9 cellular contexts compared by ENCODE assay signal in the genomic region with DNA sequence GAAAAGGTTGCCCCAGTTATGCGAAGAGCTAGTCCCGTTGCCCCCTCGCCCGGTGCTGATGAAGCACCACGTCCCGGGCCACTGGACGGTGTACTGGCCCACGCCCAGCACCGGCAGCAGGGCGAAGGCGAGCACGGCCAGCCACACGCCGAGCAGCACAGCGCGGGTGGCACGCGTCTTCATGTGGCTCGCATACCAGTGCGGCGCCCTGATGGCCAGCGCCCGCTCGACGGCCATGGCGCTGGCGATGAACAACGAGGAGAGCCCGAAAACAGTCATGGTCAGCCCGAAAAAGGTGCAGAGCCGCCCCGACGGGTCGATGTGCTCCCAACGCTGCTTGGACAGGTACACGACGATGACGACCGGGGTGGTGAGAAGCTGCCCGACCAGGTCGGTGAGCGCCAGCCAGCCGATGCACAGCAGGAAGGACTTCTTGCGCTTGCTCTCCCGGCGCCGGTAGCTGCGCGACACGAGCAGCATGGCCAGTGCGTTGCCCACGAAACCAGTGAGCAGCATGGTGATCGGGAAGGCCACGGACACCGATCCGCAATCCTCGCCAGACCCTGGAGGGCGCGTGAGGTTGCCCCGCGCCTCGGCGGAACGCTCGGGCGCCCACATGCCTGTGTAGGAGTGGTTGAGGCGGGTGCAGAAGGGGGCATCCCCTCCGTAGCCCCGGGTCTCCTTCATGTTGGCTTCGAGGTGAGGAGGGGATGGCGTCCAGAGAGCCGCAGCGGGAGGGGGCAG. TPM values are rescaled to one million over a fixed set of nuclear protein-coding genes. Genes with fewer than 3 reads are reported as not detected.
DNase-seq lines count a peak whose midpoint lies in the region; ATAC-seq and TF ChIP-seq lines count a peak whose summit lies in the region.
"Had no signal": no experiment of that assay in that cellular context is flagged by ENCODE, and none has a peak within 500 bp of the region (broad histone marks: within the 10 kb centered on the region; RNA-seq: fewer than 3 reads in every experiment).

No MANE protein-coding gene starts in this region.

- peaks cover 58% of the 10 kb centered on the region for H3K27me3 Mint-ChIP-seq in stimulated activated naive CD8-positive, alpha-beta T cell treated with anti-CD3 and anti-CD28 coated beads, Interleukin-15, amount 100 ng/mL, for 72 hours

- no peaks in the 10 kb centered on the region for H3K36me3 ChIP-seq in breast epithelium

- peaks cover 13% of the 10 kb centered on the region for H3K4me1 Mint-ChIP-seq in stimulated activated naive CD8-positive, alpha-beta T cell treated with anti-CD3 and anti-CD28 coated beads, Interleukin-15, amount 100 ng/mL, for 72 hours

- no peak for TF ChIP-seq POLR2A in breast epithelium (IDR thresholded peaks at IDR 0.05)

- H3K27ac ChIP-seq in breast epithelium, result peak overlapping the region in 1 of 2 donors; percentile 23

- no peaks in the 10 kb centered on the region for H3K9me3 Mint-ChIP-seq in stimulated activated naive CD8-positive, alpha-beta T cell treated with anti-CD3 and anti-CD28 coated beads, Interleukin-15, amount 100 ng/mL, for 72 hours

- H3K4me3 ChIP-seq in Jurkat, Clone E6-1 (ENCODE audit: low read length), result peak overlapping the region; percentile 44
- peak overlapping the region; percentile 47 to 75 (median 63) for H3K4me3 ChIP-seq in breast epithelium

- no peak for TF ChIP-seq CTCF in breast epithelium (IDR thresholded peaks at IDR 0.05)

- H3K27ac Mint-ChIP-seq in stimulated activated naive CD8-positive, alpha-beta T cell treated with anti-CD3 and anti-CD28 coated beads, Interleukin-15, amount 100 ng/mL, for 72 hours, result no peak overlapping the region

- H3K9me3 ChIP-seq in breast epithelium, result no peaks in the 10 kb centered on the region

- DNase-seq in NCI-H748 (lab: John Stamatoyannopoulos, UW; ENCODE audit: unreplicated experiment) (peak; percentile 58), NCI-H748 treated with DMSO at 0.1 percent for 48 hours (lab: John Stamatoyannopoulos, UW) (no peak), breast epithelium (ENCODE audit: low spot score in 2 of 2) (peak in 1 of 2 donors; percentile 51), kidney tubule cell (ENCODE audit: low spot score) (peak; percentile 27)
- no peak for DNase-seq in Jurkat, Clone E6-1 (ENCODE audit: low read depth, low spot score)
- DNase-seq in stimulated activated naive CD8-positive, alpha-beta T cell treated with anti-CD3 and anti-CD28 coated beads, Interleukin-15, amount 100 ng/mL, for 72 hours, result peak; percentile 20 to 30

- peaks cover 0 to 3% of the 10 kb centered on the region in 2 donors for H3K27me3 ChIP-seq in breast epithelium

- H3K4me1 ChIP-seq in breast epithelium, result no peaks in the 10 kb centered on the region

- intact Hi-C loops in breast epithelium (cut with DNase I; ENCODE audit: low total_unique reads), result loop anchor here (10.0 kb wide), 1 partner anchor 1742 kb away; no protein-coding TSS in a partner anchor

- H3K4me3 Mint-ChIP-seq in stimulated activated naive CD8-positive, alpha-beta T cell treated with anti-CD3 and anti-CD28 coated beads, Interleukin-15, amount 100 ng/mL, for 72 hours, result peak overlapping the region; percentile 82 to 89

- peak; percentile 77 for ATAC-seq in stimulated activated naive CD8-positive, alpha-beta T cell treated with anti-CD3 and anti-CD28 coated beads, Interleukin-15, amount 100 ng/mL, for 72 hours
- ATAC-seq in HG03045 (IDR thresholded peaks at IDR 0.05; ENCODE audit: unreplicated experiment), result no peak
- ATAC-seq in HG03108 (IDR thresholded peaks at IDR 0.05; ENCODE audit: unreplicated experiment), result no peak

RNA-seq across cellular contexts. Expression of a gene that starts 0.6 kb away (rescaled TPM):
- polyA plus RNA-seq in Jurkat, Clone E6-1 (2012; ENCODE audit: insufficient read depth, insufficient read length), result 0.41 TPM
- total RNA-seq in breast epithelium, result 100 to 1,000 TPM in 1 of 3 donors, 10 to 100 TPM in 2; 43.3 to 193 (median 52.1) TPM
- total RNA-seq: activated CD8-positive, alpha-beta memory T cell treated with anti-CD3 and anti-CD28 coated beads for 36 hours had no signal

RNA-seq across cellular contexts. Expression of a gene that starts 33.8 kb away (rescaled TPM):
- polyA plus RNA-seq in Jurkat, Clone E6-1 (2012; ENCODE audit: insufficient read depth, insufficient read length), result 143 TPM
- 100 to 1,000 TPM in 1 of 3 donors, 10 to 100 TPM in 2; 90.9 to 149 (median 92.4) TPM for total RNA-seq in breast epithelium

Comparison
In these comparisons a context has a peak if more than half of its experiments do, and no peak if none do; other contexts are left out.
1. DNase-seq: peak in NCI-H748 (single experiment), kidney tubule cell (single experiment) and stimulated activated naive CD8-positive, alpha-beta T cell treated with anti-CD3 and anti-CD28 coated beads, Interleukin-15, amount 100 ng/mL, for 72 hours (2 of 2); none in NCI-H748 treated with DMSO at 0.1 percent for 48 hours (single experiment) and Jurkat, Clone E6-1 (single experiment).